ENCODE assay signal across 12 cellular contexts in the genomic region with DNA sequence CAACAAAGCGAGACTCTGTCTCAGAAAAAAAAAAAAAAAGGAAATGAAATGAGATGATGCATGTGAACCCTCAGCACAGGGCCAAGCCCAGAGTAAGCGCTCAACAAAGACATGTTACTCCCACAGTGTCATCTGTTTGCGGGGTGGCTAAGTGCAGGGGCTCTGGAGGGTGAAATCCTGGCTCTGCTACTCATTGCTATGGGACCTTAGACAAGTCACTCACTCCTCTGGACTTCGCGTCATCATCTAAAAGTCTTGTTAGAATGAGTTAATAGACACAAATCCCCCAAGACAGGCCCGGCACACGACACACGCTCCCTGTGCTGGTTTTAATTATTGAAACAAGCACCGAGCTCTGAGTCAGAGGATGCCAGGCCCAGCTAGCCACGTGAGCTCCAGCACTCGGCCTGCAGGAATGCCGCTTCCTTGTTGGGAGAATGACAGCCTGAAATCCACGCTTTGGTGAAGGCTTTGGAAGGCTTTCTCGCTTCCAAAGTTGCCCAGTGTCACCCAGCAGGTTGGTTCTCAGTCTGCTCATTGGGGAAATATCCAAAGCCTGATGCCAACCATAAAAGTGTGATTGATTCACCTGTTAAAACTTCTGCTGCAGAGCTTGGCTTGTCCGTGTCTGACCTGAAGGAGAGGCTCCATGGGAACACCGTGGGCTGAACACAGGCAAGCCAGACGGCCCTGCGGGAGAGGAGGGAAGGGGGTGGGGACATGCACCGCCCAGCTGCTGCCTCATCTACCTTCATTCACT. TPM values are rescaled to one million over a fixed set of nuclear protein-coding genes. Genes with fewer than 3 reads are reported as not detected.
DNase-seq lines count a peak whose midpoint lies in the region; TF ChIP-seq lines count a peak whose summit lies in the region.
"Had no signal": no experiment of that assay in that cellular context is flagged by ENCODE, and none has a peak within 500 bp of the region (broad histone marks: within the 10 kb centered on the region; RNA-seq: fewer than 3 reads in every experiment).

No MANE protein-coding gene starts in this region.

- H3K36me3 Mint-ChIP-seq in brain = no peaks in the 10 kb centered on the region
- H3K36me3 Mint-ChIP-seq in activated CD4-positive, alpha-beta memory T cell treated with anti-CD3 and anti-CD28 coated beads, Interleukin-2, amount 10 ng/mL, durations not matched to agents 7 days and 5 days (ENCODE audit: low read depth) = no peaks in the 10 kb centered on the region
- H3K36me3 Mint-ChIP-seq: naive B cell had no signal

- H3K4me3 Mint-ChIP-seq in brain = peak overlapping the region in 2 of 5 experiments; percentile 13 to 33
- no peak overlapping the region for H3K4me3 Mint-ChIP-seq in activated CD4-positive, alpha-beta memory T cell treated with anti-CD3 and anti-CD28 coated beads, Interleukin-2, amount 10 ng/mL, durations not matched to agents 7 days and 5 days
- H3K4me3 Mint-ChIP-seq: naive B cell had no signal

- TF ChIP-seq CTCF in AG04449 (IDR thresholded peaks at IDR 0.05; ENCODE audit: insufficient read depth, low read length, missing control alignments) = no peak
- TF ChIP-seq CTCF in brain (conservative IDR thresholded peaks at IDR 0.05) = no peak
- no peak for TF ChIP-seq CTCF in lower leg skin (IDR thresholded peaks at IDR 0.05)

- no peak for TF ChIP-seq POLR2A in lower leg skin (IDR thresholded peaks at IDR 0.05)

- DNase-seq in AG04449 (ENCODE audit: low read depth, low spot score) (peak; percentile 73), HS-5 (ENCODE audit: low read depth) (peak; percentile 92), lower leg skin (ENCODE audit: low spot score in 2 of 2) (peak; percentile 72 to 92), inferior parietal cortex (ENCODE audit: extremely low spot score) (no peak)
- no peak for DNase-seq in activated effector memory CD4-positive, alpha-beta T cell treated with Interleukin-2 at 50 U/mL for 16 hours
- no peak for DNase-seq in activated CD4-positive, alpha-beta memory T cell treated with anti-CD3 and anti-CD28 coated beads, Interleukin-2, amount 10 ng/mL, durations not matched to agents 7 days and 5 days
- no peak for DNase-seq in stimulated activated CD4-positive, alpha-beta T cell treated with anti-CD3 and anti-CD28 coated beads, Interleukin-12 subunit alpha, Interleukin-12 subunit beta, amount 100 ng/mL, for 4 hours
- DNase-seq: DND-41, naive B cell, tibial artery had no signal

- CTCF ChIA-PET in AG04449 (lab: Yijun Ruan, JAX) = interaction anchor here (0.6 to 4.8 kb wide), 6 partner anchors 16 to 481 kb away, joined by 3 to 16 read pairs (median 4); no protein-coding TSS in a partner anchor
- CTCF ChIA-PET in activated CD4-positive, alpha-beta memory T cell treated with anti-CD3 and anti-CD28 coated beads, Interleukin-2, amount 10 ng/mL, durations not matched to agents 7 days and 5 days (lab: Charles Lee) = no interaction called here

- 27 to 28% methylated on average over 19 of the region's 19 CpGs for WGBS in lower leg skin, 2 donors

- intact Hi-C loops in lower leg skin (cut with DNase I; ENCODE audit: low total_unique reads) = no loop called here

- peaks cover 8% of the 10 kb centered on the region for H3K27me3 Mint-ChIP-seq in brain
- peaks cover 19% of the 10 kb centered on the region for H3K27me3 Mint-ChIP-seq in activated CD4-positive, alpha-beta memory T cell treated with anti-CD3 and anti-CD28 coated beads, Interleukin-2, amount 10 ng/mL, durations not matched to agents 7 days and 5 days

- H3K4me3 ChIP-seq in AG04449 (ENCODE audit: low read depth, low read length) (peak overlapping the region; percentile 3; the same call in 1 of the 2 replicates), lower leg skin (ENCODE audit: low read depth, poor library complexity, severe bottlenecking) (no peak overlapping the region)
- H3K4me3 ChIP-seq: Peyer's patch, tibial artery had no signal

- peaks cover 43% of the 10 kb centered on the region for H3K4me1 Mint-ChIP-seq in brain
- peaks cover 4% of the 10 kb centered on the region for H3K4me1 Mint-ChIP-seq in activated CD4-positive, alpha-beta memory T cell treated with anti-CD3 and anti-CD28 coated beads, Interleukin-2, amount 10 ng/mL, durations not matched to agents 7 days and 5 days
- H3K4me1 Mint-ChIP-seq: naive B cell had no signal

- peak overlapping the region in 4 of 5 experiments; percentile 24 to 86 (median 66) for H3K27ac Mint-ChIP-seq in brain
- H3K27ac Mint-ChIP-seq in activated CD4-positive, alpha-beta memory T cell treated with anti-CD3 and anti-CD28 coated beads, Interleukin-2, amount 10 ng/mL, durations not matched to agents 7 days and 5 days = no peak overlapping the region
- H3K27ac Mint-ChIP-seq: naive B cell had no signal

- POLR2A ChIA-PET in AG04449 (lab: Yijun Ruan, JAX) = no interaction called here
- POLR2A ChIA-PET in activated CD4-positive, alpha-beta memory T cell treated with anti-CD3 and anti-CD28 coated beads, Interleukin-2, amount 10 ng/mL, durations not matched to agents 7 days and 5 days (lab: Charles Lee) = no interaction called here

- peaks cover 0 to 6% (median 0%) of the 10 kb centered on the region in 5 experiments for H3K9me3 Mint-ChIP-seq in brain
- H3K9me3 Mint-ChIP-seq in activated CD4-positive, alpha-beta memory T cell treated with anti-CD3 and anti-CD28 coated beads, Interleukin-2, amount 10 ng/mL, durations not matched to agents 7 days and 5 days = no peaks in the 10 kb centered on the region
- H3K9me3 Mint-ChIP-seq: naive B cell had no signal

RNA-seq across cellular contexts. Expression of a gene that starts 36.7 kb away (rescaled TPM):
- 167 TPM for polyA plus RNA-seq in brain (ENCODE audit: insufficient read depth, low read depth, low replicate concordance)
- total RNA-seq in lower leg skin = 100 to 1,000 TPM in 3 of 4 donors, 10 to 100 TPM in 1; 63.5 to 169 (median 125) TPM
- total RNA-seq in activated CD4-positive, alpha-beta memory T cell treated with anti-CD3 and anti-CD28 coated beads, Interleukin-2, amount 10 ng/mL, durations not matched to agents 7 days and 5 days = 100 to 1,000 TPM; 159 to 174 TPM

Comparison
In these comparisons a context has a peak if more than half of its experiments do, and no peak if none do; other contexts are left out.
1. DNase-seq: peak in AG04449 (single experiment), HS-5 (single experiment) and lower leg skin (2 of 2); none in activated effector memory CD4-positive, alpha-beta T cell treated with Interleukin-2 at 50 U/mL for 16 hours (single experiment), activated CD4-positive, alpha-beta memory T cell treated with anti-CD3 and anti-CD28 coated beads, Interleukin-2, amount 10 ng/mL, durations not matched to agents 7 days and 5 days (single experiment), stimulated activated CD4-positive, alpha-beta T cell treated with anti-CD3 and anti-CD28 coated beads, Interleukin-12 subunit alpha, Interleukin-12 subunit beta, amount 100 ng/mL, for 4 hours (single experiment) and inferior parietal cortex (single experiment).